Comparison of ENCODE assay signal across 1 cellular context in the genomic region with DNA sequence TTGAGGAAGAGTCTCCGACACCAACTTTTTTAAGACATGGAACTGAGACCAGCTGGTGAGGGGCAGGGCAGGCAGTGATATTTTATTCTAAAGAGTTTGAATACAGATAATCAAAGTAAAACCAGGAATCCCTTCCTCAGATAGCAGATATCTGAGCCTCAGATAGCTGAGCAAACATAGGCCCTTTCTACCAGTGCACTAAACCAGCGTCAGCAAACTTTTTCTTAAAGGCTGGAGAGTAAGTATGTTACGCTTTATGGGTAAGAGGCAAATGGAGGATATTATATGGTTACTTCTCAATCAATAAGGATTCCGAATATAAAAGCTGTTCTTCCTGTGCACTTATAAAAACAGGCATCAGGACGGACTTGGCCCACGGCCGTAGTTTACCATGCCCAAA.
TF ChIP-seq lines count a peak whose summit lies in the region.

No MANE protein-coding gene starts in this region.

TF ChIP-seq in IMR-90, 13 proteins besides CTCF, POLR2A, EP300 and RAD21 (continued from another document):
- TF ChIP-seq, protein P1, sequence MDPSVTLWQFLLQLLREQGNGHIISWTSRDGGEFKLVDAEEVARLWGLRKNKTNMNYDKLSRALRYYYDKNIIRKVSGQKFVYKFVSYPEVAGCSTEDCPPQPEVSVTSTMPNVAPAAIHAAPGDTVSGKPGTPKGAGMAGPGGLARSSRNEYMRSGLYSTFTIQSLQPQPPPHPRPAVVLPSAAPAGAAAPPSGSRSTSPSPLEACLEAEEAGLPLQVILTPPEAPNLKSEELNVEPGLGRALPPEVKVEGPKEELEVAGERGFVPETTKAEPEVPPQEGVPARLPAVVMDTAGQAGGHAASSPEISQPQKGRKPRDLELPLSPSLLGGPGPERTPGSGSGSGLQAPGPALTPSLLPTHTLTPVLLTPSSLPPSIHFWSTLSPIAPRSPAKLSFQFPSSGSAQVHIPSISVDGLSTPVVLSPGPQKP (IDR thresholded peaks at IDR 0.05; ENCODE audit: borderline replicate concordance, low read depth, low read length) = no peak
- TF ChIP-seq FOS (IDR thresholded peaks at IDR 0.05; ENCODE audit: low read depth, low read length) (no peak), SMC3 (IDR thresholded peaks at IDR 0.05; ENCODE audit: low read depth, low read length) (no peak), MAZ (IDR thresholded peaks at IDR 0.05; ENCODE audit: borderline replicate concordance, low read depth, low read length) (no peak), RCOR1 (IDR thresholded peaks at IDR 0.05; ENCODE audit: insufficient replicate concordance, low read length) (no peak), BHLHE40 (IDR thresholded peaks at IDR 0.05; ENCODE audit: low read depth, low read length) (no peak), NFE2L2 (IDR thresholded peaks at IDR 0.05; ENCODE audit: low read depth, low read length) (no peak), MAFK (IDR thresholded peaks at IDR 0.05; ENCODE audit: low read depth, low read length) (no peak)
